ENCODE assay signal across 8 cellular contexts in genomic region chr13:79782541-79783216, GRCh38.
A peak's percentile ranks its signal among the peaks of the same experiment; 100 is the strongest.
DNase-seq lines count a peak whose midpoint lies in the region; ATAC-seq lines count a peak whose summit lies in the region.

No MANE protein-coding gene starts in this region.

- ATAC-seq in left colon (peak; percentile 73), HG03521 (IDR thresholded peaks at IDR 0.05; ENCODE audit: unreplicated experiment) (no peak)
- ATAC-seq in naive thymus-derived CD4-positive, alpha-beta T cell: no peak

- peak; percentile 46 for DNase-seq in A172 (ENCODE audit: low spot score)
- peak; percentile 43 to 59 for DNase-seq in NCI-H1930 (lab: John Stamatoyannopoulos, UW)
- DNase-seq in cerebellar cortex (ENCODE audit: low spot score): peak; percentile 30
- peak; percentile 37 to 49 for DNase-seq in left colon
- no peak for DNase-seq in NCI-H524 treated with DMSO at 0.1 percent for 48 hours (lab: John Stamatoyannopoulos, UW)
- DNase-seq in stimulated activated CD4-positive, alpha-beta T cell treated with anti-CD3 and anti-CD28 coated beads, Interleukin-4, amount 100 ng/mL, for 1 hour: no peak
- DNase-seq in naive thymus-derived CD4-positive, alpha-beta T cell: no peak

- no peaks in the 10 kb centered on the region for H3K4me1 ChIP-seq in naive thymus-derived CD4-positive, alpha-beta T cell (ENCODE audit: control insufficient read depth in 2 of 2, insufficient read depth in 2 of 2, low read length in 2 of 2)

- POLR2A ChIA-PET in naive thymus-derived CD4-positive, alpha-beta T cell (lab: Charles Lee): no interaction called here

- peaks cover 0 to 3% (median 0%) of the 10 kb centered on the region in 11 donors for H3K9me3 Mint-ChIP-seq in naive thymus-derived CD4-positive, alpha-beta T cell

- intact Hi-C loops in left colon (cut with DNase I, micrococcal nuclease): no loop called here
- intact Hi-C loops in naive thymus-derived CD4-positive, alpha-beta T cell (cut with micrococcal nuclease): no loop called here

- H3K27ac Mint-ChIP-seq in naive thymus-derived CD4-positive, alpha-beta T cell: no peak overlapping the region

- H3K4me3 ChIP-seq in naive thymus-derived CD4-positive, alpha-beta T cell (ENCODE audit: low read length): no peak overlapping the region

- H3K36me3 ChIP-seq in naive thymus-derived CD4-positive, alpha-beta T cell (ENCODE audit: control insufficient read depth in 2 of 3, insufficient read depth in 3 of 3, low read length in 3 of 3): no peaks in the 10 kb centered on the region

- H3K27me3 ChIP-seq in naive thymus-derived CD4-positive, alpha-beta T cell (ENCODE audit: control insufficient read depth in 2 of 2, insufficient read depth in 2 of 2, low read length in 2 of 2): no peaks in the 10 kb centered on the region

- no peak overlapping the region for H3K27ac ChIP-seq in naive thymus-derived CD4-positive, alpha-beta T cell (ENCODE audit: low read depth, low read length)

- H3K4me3 Mint-ChIP-seq in naive thymus-derived CD4-positive, alpha-beta T cell: no peak overlapping the region

- no peaks in the 10 kb centered on the region for H3K27me3 Mint-ChIP-seq in naive thymus-derived CD4-positive, alpha-beta T cell

- H3K4me1 Mint-ChIP-seq in naive thymus-derived CD4-positive, alpha-beta T cell: no peaks in the 10 kb centered on the region

- H3K9me3 ChIP-seq in naive thymus-derived CD4-positive, alpha-beta T cell (ENCODE audit: control insufficient read depth in 2 of 3, low read length in 3 of 3): no peaks in the 10 kb centered on the region

- CTCF ChIA-PET in naive thymus-derived CD4-positive, alpha-beta T cell (lab: Charles Lee): no interaction called here

- no peaks in the 10 kb centered on the region for H3K36me3 Mint-ChIP-seq in naive thymus-derived CD4-positive, alpha-beta T cell

Comparison
In these comparisons a context has a peak if more than half of its experiments do, and no peak if none do; other contexts are left out.
1. DNase-seq: peak in A172 (single experiment), NCI-H1930 (2 of 2), cerebellar cortex (single experiment) and left colon (2 of 2); none in NCI-H524 treated with DMSO at 0.1 percent for 48 hours (single experiment), stimulated activated CD4-positive, alpha-beta T cell treated with anti-CD3 and anti-CD28 coated beads, Interleukin-4, amount 100 ng/mL, for 1 hour (single experiment) and naive thymus-derived CD4-positive, alpha-beta T cell (0 of 9).